In genomic region chr14:89844508-89844907, GRCh38 we compare ENCODE assay signal across 18 cellular contexts.
"Had no signal": no experiment of that assay in that cellular context is flagged by ENCODE, and none has a peak within 500 bp of the region (broad histone marks: within the 10 kb centered on the region; RNA-seq: fewer than 3 reads in every experiment).

No MANE protein-coding gene starts in this region.

- ATAC-seq: activated CD4-positive, CD25-positive, alpha-beta regulatory T cell treated with anti-CD3 and anti-CD28 coated beads, Interleukin-2, amount 50 U/mL, for 24 hours; activated CD8-positive, alpha-beta T cell treated with anti-CD3 and anti-CD28 coated beads, Interleukin-2, amount 10 ng/mL, durations not matched to agents 7 days and 5 days; activated naive CD8-positive, alpha-beta T cell treated with anti-CD3 and anti-CD28 coated beads, Interleukin-2, amount 50 U/mL, for 24 hours; activated T-cell treated with anti-CD3 and anti-CD28 coated beads, Interleukin-2, amount 50 U/mL, for 4 hours; left cardiac atrium; natural killer cell treated with Interleukin-12 subunit alpha and Interleukin-12 subunit beta and Interleukin-15 and Interleukin-18, amount 100 ng/mL, for 72 hours had no signal

- DNase-seq: activated CD4-positive, alpha-beta T cell treated with anti-CD3 and anti-CD28 coated beads, Interleukin-2, amount 10 ng/mL, durations not matched to agents 7 days and 5 days; activated CD8-positive, alpha-beta T cell treated with anti-CD3 and anti-CD28 coated beads, Interleukin-2, amount 10 ng/mL, durations not matched to agents 7 days and 5 days; activated naive CD4-positive, alpha-beta T cell treated with anti-CD3 and anti-CD28 coated beads for 36 hours; activated naive CD8-positive, alpha-beta T cell treated with anti-CD3 and anti-CD28 coated beads, Interleukin-2, amount 50 U/mL, for 24 hours; activated T-cell treated with anti-CD3 and anti-CD28 coated beads, Interleukin-2, amount 50 U/mL, for 4 hours; aorta; dermis blood vessel endothelial cell; effector memory CD4-positive, alpha-beta T cell; esophagus squamous epithelium; left cardiac atrium; stimulated activated CD4-positive, alpha-beta T cell treated with anti-CD3 and anti-CD28 coated beads, Interleukin-2, amount 100 ng/mL, for 24 hours; stimulated activated naive CD4-positive, alpha-beta T cell treated with Interleukin-2 at 50 U/mL for 16 hours had no signal

- H3K27ac ChIP-seq: esophagus squamous epithelium, neutrophil had no signal

- H3K9me3 ChIP-seq: esophagus squamous epithelium, neutrophil, tibial nerve had no signal

- FAIRE-seq: endothelial cell of umbilical vein, urothelium cell line had no signal

- H3K4me1 ChIP-seq: esophagus squamous epithelium, tibial nerve had no signal

- H3K36me3 ChIP-seq: esophagus squamous epithelium, neutrophil, tibial nerve had no signal

- H3K27me3 ChIP-seq: esophagus squamous epithelium, neutrophil, tibial nerve had no signal

- H3K4me3 ChIP-seq: esophagus squamous epithelium, tibial nerve had no signal
